13 cellular contexts compared by ENCODE assay signal in genomic region chr16:69724414-69724873, GRCh38. TPM values are rescaled to one million over a fixed set of nuclear protein-coding genes. Genes with fewer than 3 reads are reported as not detected.
DNase-seq lines count a peak whose midpoint lies in the region; ATAC-seq and TF ChIP-seq lines count a peak whose summit lies in the region.
"Had no signal": no experiment of that assay in that cellular context is flagged by ENCODE, and none has a peak within 500 bp of the region (broad histone marks: within the 10 kb centered on the region; RNA-seq: fewer than 3 reads in every experiment).

No MANE protein-coding gene starts in this region.

- H3K9me3 ChIP-seq in CD4-positive, CD25-positive, alpha-beta regulatory T cell (ENCODE audit: control insufficient read depth in 2 of 2, low read length in 2 of 2): no peaks in the 10 kb centered on the region
- H3K9me3 ChIP-seq in Karpas-422 (ENCODE audit: low read length): no peaks in the 10 kb centered on the region
- no peaks in the 10 kb centered on the region for H3K9me3 ChIP-seq in esophagus muscularis mucosa
- H3K9me3 ChIP-seq in trophoblast cell (ENCODE audit: insufficient read depth, low read depth, low read length): no peaks in the 10 kb centered on the region
- H3K9me3 ChIP-seq: neutrophil had no signal

- H3K4me1 ChIP-seq in CD4-positive, CD25-positive, alpha-beta regulatory T cell (ENCODE audit: control insufficient read depth, insufficient read depth, low read length, poor library complexity, severe bottlenecking): peaks cover 21% of the 10 kb centered on the region
- peaks cover 32% of the 10 kb centered on the region for H3K4me1 ChIP-seq in Karpas-422 (ENCODE audit: low read length)
- peaks cover 17 to 67% (median 38%) of the 10 kb centered on the region in 4 donors for H3K4me1 ChIP-seq in esophagus muscularis mucosa
- H3K4me1 ChIP-seq in trophoblast cell (ENCODE audit: control insufficient read depth in 1 of 2, insufficient read depth in 2 of 2, low read length in 2 of 2): peaks cover 7 to 13% of the 10 kb centered on the region in 2 experiments

- H3K23ac ChIP-seq in trophoblast cell (ENCODE audit: low read length): no peak overlapping the region

- H3K9me2 ChIP-seq in Karpas-422 (replicated peaks; ENCODE audit: insufficient read depth, low read length): no peaks in the 10 kb centered on the region

- H4K91ac ChIP-seq in trophoblast cell (ENCODE audit: low read depth, low read length): no peak overlapping the region

- no peak overlapping the region for H2BK12ac ChIP-seq in trophoblast cell (ENCODE audit: low read length)

- no peak overlapping the region for H3K18ac ChIP-seq in trophoblast cell (ENCODE audit: low read length)

- H3K27me3 Mint-ChIP-seq in CD4-positive, CD25-positive, alpha-beta regulatory T cell: no peaks in the 10 kb centered on the region
- H3K27me3 Mint-ChIP-seq in progenitor cell of endocrine pancreas (no peaks in the 10 kb centered on the region), immature natural killer cell (ENCODE audit: low read depth in 3 of 3) (peaks cover 4 to 10% (median 10%) of the 10 kb centered on the region in 3 donors)

- H3K36me3 ChIP-seq in CD4-positive, CD25-positive, alpha-beta regulatory T cell (ENCODE audit: control insufficient read depth, insufficient read depth, low read length): no peaks in the 10 kb centered on the region
- H3K36me3 ChIP-seq in Karpas-422 (ENCODE audit: insufficient read depth, low read length): no peaks in the 10 kb centered on the region
- H3K36me3 ChIP-seq in esophagus muscularis mucosa: peaks cover 0 to 6% (median 0%) of the 10 kb centered on the region in 4 donors
- H3K36me3 ChIP-seq in trophoblast cell (ENCODE audit: control insufficient read depth in 1 of 2, insufficient read depth in 2 of 2, low read length in 2 of 2): peaks cover 2 to 4% of the 10 kb centered on the region in 2 experiments
- H3K36me3 ChIP-seq: neutrophil had no signal

- H3K9ac ChIP-seq in Karpas-422 (ENCODE audit: low read length) (0 out of 2 replicates have a peak overlapping the region, but pooled peaks have one; percentile 0), trophoblast cell (ENCODE audit: low read length) (no peak overlapping the region)

- no peak overlapping the region for H2BK120ac ChIP-seq in trophoblast cell (ENCODE audit: insufficient read depth, low read length, poor library complexity)

- DNase-seq in CD4-positive, CD25-positive, alpha-beta regulatory T cell: no peak
- DNase-seq in Karpas-422: no peak
- no peak for DNase-seq in esophagus muscularis mucosa (ENCODE audit: extremely low spot score)
- DNase-seq in progenitor cell of endocrine pancreas (ENCODE audit: low spot score, unreplicated experiment): no peak
- no peak for DNase-seq in trophoblast cell
- DNase-seq in hepatic stellate cell (ENCODE audit: low spot score): no peak
- DNase-seq in DMS 273 (lab: John Stamatoyannopoulos, UW; ENCODE audit: unreplicated experiment): no peak
- DNase-seq in immature natural killer cell: no peak
- DNase-seq: activated naive CD4-positive, alpha-beta T cell treated with anti-CD3 and anti-CD28 coated beads, Interleukin-2, amount 50 U/mL, for 16 hours; NCI-H2081; stimulated activated CD4-positive, alpha-beta T cell treated with anti-CD3 and anti-CD28 coated beads, Interleukin-4, amount 100 ng/mL, for 1 hour had no signal

- no peak for TF ChIP-seq CTCF in esophagus muscularis mucosa (IDR thresholded peaks at IDR 0.05)
- no peak for TF ChIP-seq CTCF in progenitor cell of endocrine pancreas (IDR thresholded peaks at IDR 0.05; ENCODE audit: unreplicated experiment)

- intact Hi-C loops in esophagus muscularis mucosa (cut with DNase I): no loop called here

- H4K20me1 ChIP-seq in Karpas-422 (ENCODE audit: insufficient read depth, low read depth, low read length): no peaks in the 10 kb centered on the region

- peaks cover 0 to 36% (median 23%) of the 10 kb centered on the region in 4 donors for H3K4me1 Mint-ChIP-seq in CD4-positive, CD25-positive, alpha-beta regulatory T cell
- H3K4me1 Mint-ChIP-seq in progenitor cell of endocrine pancreas (ENCODE audit: low read depth): peaks cover 50% of the 10 kb centered on the region
- peaks cover 28 to 33% of the 10 kb centered on the region in 2 donors for H3K4me1 Mint-ChIP-seq in immature natural killer cell

- H3K4ac ChIP-seq in trophoblast cell (ENCODE audit: low read depth, low read length): no peak overlapping the region

- H2AK5ac ChIP-seq in trophoblast cell (ENCODE audit: low read length): no peak overlapping the region

- H4K8ac ChIP-seq in trophoblast cell (ENCODE audit: low read depth, low read length): no peak overlapping the region

- no peaks in the 10 kb centered on the region for H3K27me3 ChIP-seq in CD4-positive, CD25-positive, alpha-beta regulatory T cell (ENCODE audit: control insufficient read depth, insufficient read depth, low read length)
- H3K27me3 ChIP-seq in Karpas-422 (ENCODE audit: low read length): no peaks in the 10 kb centered on the region
- no peaks in the 10 kb centered on the region for H3K27me3 ChIP-seq in esophagus muscularis mucosa
- H3K27me3 ChIP-seq in trophoblast cell (ENCODE audit: insufficient read depth, low read length): no peaks in the 10 kb centered on the region

- TF ChIP-seq POLR2A in esophagus muscularis mucosa (IDR thresholded peaks at IDR 0.05; ENCODE audit: low read depth): no peak

- H3K4me3 Mint-ChIP-seq in CD4-positive, CD25-positive, alpha-beta regulatory T cell: peak overlapping the region in 2 of 4 donors; percentile 56 to 81
- H3K4me3 Mint-ChIP-seq in progenitor cell of endocrine pancreas (ENCODE audit: low read depth) (peak overlapping the region; percentile 85), immature natural killer cell (peak overlapping the region in 2 of 5 donors; percentile 59 to 96)

- no peak overlapping the region for H2AFZ ChIP-seq in Karpas-422 (ENCODE audit: low read length)
- no peak overlapping the region for H2AFZ ChIP-seq in trophoblast cell (ENCODE audit: insufficient read depth, low read length, poor library complexity)

- no peak for TF ChIP-seq EP300 in esophagus muscularis mucosa (IDR thresholded peaks at IDR 0.05)

- H3K4me2 ChIP-seq in Karpas-422 (ENCODE audit: low read depth, low read length, poor library complexity, severe bottlenecking) (peak overlapping the region; percentile 88), trophoblast cell (ENCODE audit: low read length) (no peak overlapping the region)

- H3K9me3 Mint-ChIP-seq in CD4-positive, CD25-positive, alpha-beta regulatory T cell: no peaks in the 10 kb centered on the region
- H3K9me3 Mint-ChIP-seq in progenitor cell of endocrine pancreas (ENCODE audit: low read depth) (no peaks in the 10 kb centered on the region), immature natural killer cell (no peaks in the 10 kb centered on the region)
- H3K9me3 Mint-ChIP-seq: WTC11 had no signal

- 92% methylated on average over 2 of the region's 2 CpGs for WGBS in esophagus muscularis mucosa
- WGBS in trophoblast cell (ENCODE audit: extremely low coverage, insufficient coverage, insufficient read length): no CpG with 5 or more reads among the region's 2 CpGs

- no peak overlapping the region for H3K14ac ChIP-seq in trophoblast cell (ENCODE audit: low read length)

- H3K4me3 ChIP-seq in CD4-positive, CD25-positive, alpha-beta regulatory T cell (ENCODE audit: low read depth, low read length): no peak overlapping the region
- H3K4me3 ChIP-seq in Karpas-422 (ENCODE audit: low read length): peak overlapping the region; percentile 71; the same call in 1 of the 2 replicates
- peak overlapping the region in 1 of 4 donors; percentile 62 for H3K4me3 ChIP-seq in esophagus muscularis mucosa
- H3K4me3 ChIP-seq in trophoblast cell (ENCODE audit: low read depth, low read length): no peak overlapping the region

- H3K79me1 ChIP-seq in trophoblast cell (ENCODE audit: low read length): peaks cover 18% of the 10 kb centered on the region

- no peak overlapping the region for H2BK5ac ChIP-seq in trophoblast cell (ENCODE audit: low read depth, low read length, poor library complexity)

- H3K79me2 ChIP-seq in Karpas-422 (ENCODE audit: low read length) (peaks cover 11% of the 10 kb centered on the region; the same call in 1 of the 2 replicates), trophoblast cell (ENCODE audit: control insufficient read depth, insufficient read depth, low read length, poor library complexity) (no peaks in the 10 kb centered on the region)

- no peak overlapping the region for H3K27ac ChIP-seq in CD4-positive, CD25-positive, alpha-beta regulatory T cell (ENCODE audit: insufficient read depth, low read length, poor library complexity, severe bottlenecking)
- H3K27ac ChIP-seq in Karpas-422 (ENCODE audit: low read length) (peak overlapping the region; percentile 37), esophagus muscularis mucosa (replicated peaks in 1 of 4) (peak overlapping the region in 3 of 4 donors; percentile 78 to 85 (median 85)), trophoblast cell (ENCODE audit: low read depth, low read length) (no peak overlapping the region)
- H3K27ac ChIP-seq: neutrophil had no signal

- ATAC-seq in CD4-positive, CD25-positive, alpha-beta regulatory T cell (ENCODE audit: low read depth in 2 of 2): no peak
- ATAC-seq: WTC11 had no signal

- peaks cover 3% of the 10 kb centered on the region for H3K36me3 Mint-ChIP-seq in CD4-positive, CD25-positive, alpha-beta regulatory T cell
- H3K36me3 Mint-ChIP-seq in progenitor cell of endocrine pancreas (ENCODE audit: insufficient read depth) (peaks cover 11% of the 10 kb centered on the region), immature natural killer cell (no peaks in the 10 kb centered on the region)
- H3K36me3 Mint-ChIP-seq: WTC11 had no signal

- H3K27ac Mint-ChIP-seq in CD4-positive, CD25-positive, alpha-beta regulatory T cell: peak overlapping the region in 2 of 3 donors; percentile 17 to 91
- H3K27ac Mint-ChIP-seq in progenitor cell of endocrine pancreas: peak overlapping the region; percentile 100
- peak overlapping the region in 2 of 6 donors; percentile 60 to 72 for H3K27ac Mint-ChIP-seq in immature natural killer cell

- H4K12ac ChIP-seq in trophoblast cell (ENCODE audit: low read depth, low read length): no peak overlapping the region

RNA-seq across cellular contexts. Expression of gene NQO1, which starts 1.9 kb away (rescaled TPM):
- total RNA-seq in CD4-positive, CD25-positive, alpha-beta regulatory T cell: 3.9 TPM
- polyA plus RNA-seq in CD4-positive, CD25-positive, alpha-beta regulatory T cell: 10 to 100 TPM in 2 of 4 donors, 1 to 10 TPM in 2; 4.1 to 15.1 (median 8.7) TPM
- 16.2 and 19.0 TPM in 2 replicates for total RNA-seq in Karpas-422 (2014; rRNA removed; shearing (Covaris generic); ENCODE audit: low replicate concordance)
- total RNA-seq in esophagus muscularis mucosa: 100 to 1,000 TPM in 2 of 4 donors, 10 to 100 TPM in 2; 54.5 to 114 (median 96.3) TPM
- 175 and 183 TPM in 2 replicates for total RNA-seq in progenitor cell of endocrine pancreas
- 76.9 and 86.1 TPM in 2 replicates for polyA plus RNA-seq in trophoblast cell (2013)
- polyA plus RNA-seq in immature natural killer cell: 10 to 100 TPM; 12.8 to 14.6 (median 13.3) TPM

RNA-seq across cellular contexts. Expression of gene NOB1, which starts 30.3 kb away (rescaled TPM):
- 36.1 TPM for total RNA-seq in CD4-positive, CD25-positive, alpha-beta regulatory T cell
- 10 to 100 TPM; 49.2 to 62.6 (median 52.8) TPM for polyA plus RNA-seq in CD4-positive, CD25-positive, alpha-beta regulatory T cell
- total RNA-seq in Karpas-422 (2014; rRNA removed; shearing (Covaris generic); ENCODE audit: low replicate concordance): 50.5 and 68.3 TPM in 2 replicates
- total RNA-seq in esophagus muscularis mucosa: 10 to 100 TPM; 22.4 to 39.2 (median 30.3) TPM
- 56.1 and 60.4 TPM in 2 replicates for total RNA-seq in progenitor cell of endocrine pancreas
- 34.5 and 35.3 TPM in 2 replicates for polyA plus RNA-seq in trophoblast cell (2013)
- 10 to 100 TPM; 16.9 to 34.2 (median 24.8) TPM for polyA plus RNA-seq in immature natural killer cell

RNA-seq across cellular contexts. Expression of gene WWP2, which starts 37.7 kb away (rescaled TPM):
- total RNA-seq in CD4-positive, CD25-positive, alpha-beta regulatory T cell: 93.0 TPM
- polyA plus RNA-seq in CD4-positive, CD25-positive, alpha-beta regulatory T cell: 10 to 100 TPM; 36.3 to 43.4 (median 39.2) TPM
- total RNA-seq in Karpas-422 (2014; rRNA removed; shearing (Covaris generic); ENCODE audit: low replicate concordance): 30.7 and 42.0 TPM in 2 replicates
- total RNA-seq in esophagus muscularis mucosa (10 to 100 TPM; 21.9 to 32.8 (median 27.8) TPM), progenitor cell of endocrine pancreas (58.8 and 62.3 TPM in 2 replicates)
- 16.9 and 17.2 TPM in 2 replicates for polyA plus RNA-seq in trophoblast cell (2013)
- polyA plus RNA-seq in immature natural killer cell: 10 to 100 TPM; 19.0 to 67.9 (median 29.3) TPM

Comparison
In these comparisons a context has a peak if more than half of its experiments do, and no peak if none do; other contexts are left out.
1. H3K27ac ChIP-seq: peak in Karpas-422 (single experiment) and esophagus muscularis mucosa (3 of 4); none in CD4-positive, CD25-positive, alpha-beta regulatory T cell (single experiment) and trophoblast cell (single experiment).